ENCODE assay signal across 9 cellular contexts in genomic region chr17:3976675-3977171, GRCh38. TPM values are rescaled to one million over a fixed set of nuclear protein-coding genes. Genes with fewer than 3 reads are reported as not detected.
A peak's percentile ranks its signal among the peaks of the same experiment; 100 is the strongest.
DNase-seq lines count a peak whose midpoint lies in the region; ATAC-seq and TF ChIP-seq lines count a peak whose summit lies in the region.
"Had no signal": no experiment of that assay in that cellular context is flagged by ENCODE, and none has a peak within 500 bp of the region (broad histone marks: within the 10 kb centered on the region; RNA-seq: fewer than 3 reads in every experiment).

No MANE protein-coding gene starts in this region.

- intact Hi-C loops in esophagus squamous epithelium (cut with DNase I) (no loop called here), mucosa of descending colon (cut with DNase I, micrococcal nuclease) (no loop called here), upper lobe of right lung (cut with DNase I) (no loop called here), CD14-positive monocyte (cut with micrococcal nuclease) (no loop called here)

- peaks cover 15 to 33% (median 19%) of the 10 kb centered on the region in 3 donors for H3K4me1 ChIP-seq in esophagus squamous epithelium
- peaks cover 15% of the 10 kb centered on the region for H3K4me1 ChIP-seq in mucosa of descending colon (ENCODE audit: low read depth)
- peaks cover 17% of the 10 kb centered on the region for H3K4me1 ChIP-seq in upper lobe of right lung

- H3K27ac ChIP-seq in esophagus squamous epithelium (peak overlapping the region; percentile 3 to 59 (median 40)), upper lobe of right lung (peak overlapping the region; percentile 60)

- no peak overlapping the region for H3K27ac Mint-ChIP-seq in CD14-positive monocyte

- peak; percentile 87 for ATAC-seq in mucosa of descending colon
- peak; percentile 88 for ATAC-seq in upper lobe of right lung
- ATAC-seq in HG02678 (IDR thresholded peaks at IDR 0.05; ENCODE audit: unreplicated experiment): no peak

- peak; percentile 65 to 83 for DNase-seq in NCI-H2081 (lab: John Stamatoyannopoulos, UW)
- no peak for DNase-seq in NCI-H2081 treated with DMSO at 0.1 percent for 48 hours (lab: John Stamatoyannopoulos, UW)
- no peak for DNase-seq in esophagus squamous epithelium (lab: John Stamatoyannopoulos, UW)
- peak; percentile 94 to 97 (median 95) for DNase-seq in mucosa of descending colon
- peak; percentile 95 for DNase-seq in upper lobe of right lung
- DNase-seq in CD14-positive monocyte (ENCODE audit: low spot score): no peak
- no peak for DNase-seq in EL
- DNase-seq: NCI-H2107 had no signal

- 2 to 26% methylated on average over 7 to 14 of the region's 17 CpGs for WGBS in esophagus squamous epithelium, 2 donors

- H3K9me3 ChIP-seq in esophagus squamous epithelium: peaks cover 0 to 12% (median 8%) of the 10 kb centered on the region in 3 donors
- H3K9me3 ChIP-seq in mucosa of descending colon: peaks cover 6% of the 10 kb centered on the region
- H3K9me3 ChIP-seq in upper lobe of right lung: peaks cover 4% of the 10 kb centered on the region

- no peaks in the 10 kb centered on the region for H3K36me3 Mint-ChIP-seq in CD14-positive monocyte

- H3K4me3 Mint-ChIP-seq in CD14-positive monocyte: no peak overlapping the region

- TF ChIP-seq POLR2A in esophagus squamous epithelium (IDR thresholded peaks at IDR 0.05): no peak

- peaks cover 11 to 24% (median 18%) of the 10 kb centered on the region in 7 donors for H3K9me3 Mint-ChIP-seq in CD14-positive monocyte

- TF ChIP-seq CTCF in esophagus squamous epithelium (IDR thresholded peaks at IDR 0.05) (no peak), mucosa of descending colon (IDR thresholded peaks at IDR 0.05) (no peak), upper lobe of right lung (IDR thresholded peaks at IDR 0.05) (no peak), CD14-positive monocyte (IDR thresholded peaks at IDR 0.05) (no peak)

- peaks cover 23% of the 10 kb centered on the region for H3K4me1 Mint-ChIP-seq in CD14-positive monocyte

- H3K4me3 ChIP-seq in esophagus squamous epithelium: no peak overlapping the region
- H3K4me3 ChIP-seq in mucosa of descending colon: no peak overlapping the region
- no peak overlapping the region for H3K4me3 ChIP-seq in upper lobe of right lung

- H3K27me3 ChIP-seq in esophagus squamous epithelium (peaks cover 0 to 13% (median 0%) of the 10 kb centered on the region in 4 donors), upper lobe of right lung (no peaks in the 10 kb centered on the region)

- no peaks in the 10 kb centered on the region for H3K36me3 ChIP-seq in esophagus squamous epithelium
- no peaks in the 10 kb centered on the region for H3K36me3 ChIP-seq in mucosa of descending colon (ENCODE audit: low read depth)
- no peaks in the 10 kb centered on the region for H3K36me3 ChIP-seq in upper lobe of right lung

- H3K27me3 Mint-ChIP-seq in CD14-positive monocyte (ENCODE audit: low read depth in 3 of 3): peaks cover 13 to 24% (median 13%) of the 10 kb centered on the region in 3 donors

RNA-seq across cellular contexts. Expression of gene ATP2A3, which starts 12.5 kb away (rescaled TPM):
- total RNA-seq in esophagus squamous epithelium: 1 to 10 TPM; 2.7 to 9.9 (median 5.3) TPM
- 100 to 1,000 TPM in 2 of 3 donors, 10 to 100 TPM in 1; 72.8 to 253 (median 247) TPM for total RNA-seq in mucosa of descending colon
- total RNA-seq in upper lobe of right lung: 44.4 TPM
- polyA plus RNA-seq in CD14-positive monocyte: 1 to 10 TPM; 6.9 to 9.5 TPM

Comparison
In these comparisons a context has a peak if more than half of its experiments do, and no peak if none do; other contexts are left out.
1. DNase-seq: peak in NCI-H2081 (2 of 2), mucosa of descending colon (3 of 3) and upper lobe of right lung (single experiment); none in NCI-H2081 treated with DMSO at 0.1 percent for 48 hours (single experiment), esophagus squamous epithelium (single experiment), CD14-positive monocyte (single experiment) and EL (single experiment).